Comparison of ENCODE assay signal across 30 cellular contexts in genomic region chr3:149600619-149601018, GRCh38. TPM values are rescaled to one million over a fixed set of nuclear protein-coding genes. Genes with fewer than 3 reads are reported as not detected.
A peak's percentile ranks its signal among the peaks of the same experiment; 100 is the strongest.
DNase-seq lines count a peak whose midpoint lies in the region; ATAC-seq and TF ChIP-seq lines count a peak whose summit lies in the region.
"Had no signal": no experiment of that assay in that cellular context is flagged by ENCODE, and none has a peak within 500 bp of the region (broad histone marks: within the 10 kb centered on the region; RNA-seq: fewer than 3 reads in every experiment).

No MANE protein-coding gene starts in this region.

- CTCF ChIA-PET in Calu3 (lab: Charles Lee): interaction anchor here (0.6 to 2.0 kb wide), 6 partner anchors 10 to 58 kb away, joined by 4 to 7 read pairs (median 4); partner anchors contain the start of gene WWTR1

- H3K4me3 Mint-ChIP-seq in Calu3 (ENCODE audit: low read depth, unreplicated experiment): peak overlapping the region; percentile 27
- peak overlapping the region in 2 of 5 experiments; percentile 27 to 42 for H3K4me3 Mint-ChIP-seq in brain
- H3K4me3 Mint-ChIP-seq: activated CD4-positive, alpha-beta T cell treated with anti-CD3 and anti-CD28 coated beads, Interleukin-2, amount 10 ng/mL, durations not matched to agents 7 days and 5 days; CD4-positive, alpha-beta T cell; naive thymus-derived CD8-positive, alpha-beta T cell had no signal

- H3K4me1 ChIP-seq in osteoblast (ENCODE audit: insufficient read depth, low read length): peaks cover 69% of the 10 kb centered on the region

- intact Hi-C loops in Calu3 (cut with micrococcal nuclease; ENCODE audit: unreplicated experiment): loop anchor here (1.0 to 5.0 kb wide), 2 partner anchors 9 to 33 kb away; no protein-coding TSS in a partner anchor

- no peak overlapping the region for H3K4me3 ChIP-seq in osteoblast (ENCODE audit: insufficient read depth, low read length)
- H3K4me3 ChIP-seq: coronary artery, heart left ventricle, K562, PC-9, suprapubic skin had no signal

- peak overlapping the region; percentile 20 for H3K27ac ChIP-seq in osteoblast (ENCODE audit: low read depth, low read length)
- H3K27ac ChIP-seq: PC-9, suprapubic skin had no signal

- H3K36me3 Mint-ChIP-seq in Calu3 (ENCODE audit: insufficient read depth, unreplicated experiment): peaks cover 75% of the 10 kb centered on the region
- peaks cover 5% of the 10 kb centered on the region for H3K36me3 Mint-ChIP-seq in brain
- H3K36me3 Mint-ChIP-seq: activated naive CD4-positive, alpha-beta T cell treated with anti-CD3 and anti-CD28 coated beads, Interleukin-2, amount 50 U/mL, for 72 hours; naive thymus-derived CD8-positive, alpha-beta T cell had no signal

- no peaks in the 10 kb centered on the region for H3K9me3 Mint-ChIP-seq in Calu3 (ENCODE audit: low read depth, unreplicated experiment)
- peaks cover 0 to 6% (median 0%) of the 10 kb centered on the region in 5 experiments for H3K9me3 Mint-ChIP-seq in brain
- H3K9me3 Mint-ChIP-seq: activated CD4-positive, alpha-beta T cell treated with anti-CD3 and anti-CD28 coated beads, Interleukin-2, amount 10 ng/mL, durations not matched to agents 7 days and 5 days; activated naive CD4-positive, alpha-beta T cell treated with anti-CD3 and anti-CD28 coated beads, Interleukin-2, amount 50 U/mL, for 72 hours; CD4-positive, alpha-beta T cell; naive thymus-derived CD8-positive, alpha-beta T cell had no signal

- TF ChIP-seq CTCF in Calu3 (IDR thresholded peaks at IDR 0.05; ENCODE audit: unreplicated experiment) (no peak), brain (conservative IDR thresholded peaks at IDR 0.05) (no peak), osteoblast (IDR thresholded peaks at IDR 0.05; ENCODE audit: extremely low read depth, low read depth, low read length) (no peak)

- H3K27ac Mint-ChIP-seq in Calu3 (ENCODE audit: unreplicated experiment) (peak overlapping the region; percentile 86), brain (peak overlapping the region in 4 of 5 experiments; percentile 5 to 93 (median 61))
- H3K27ac Mint-ChIP-seq: activated CD4-positive, alpha-beta T cell treated with anti-CD3 and anti-CD28 coated beads, Interleukin-2, amount 10 ng/mL, durations not matched to agents 7 days and 5 days; activated naive CD4-positive, alpha-beta T cell treated with anti-CD3 and anti-CD28 coated beads, Interleukin-2, amount 50 U/mL, for 72 hours; CD4-positive, alpha-beta T cell; naive thymus-derived CD8-positive, alpha-beta T cell had no signal

- ATAC-seq in GM21360 (IDR thresholded peaks at IDR 0.05; ENCODE audit: unreplicated experiment): no peak
- ATAC-seq in HG02981 (IDR thresholded peaks at IDR 0.05; ENCODE audit: unreplicated experiment): no peak
- ATAC-seq: activated naive CD4-positive, alpha-beta T cell treated with anti-CD3 and anti-CD28 coated beads, Interleukin-2, amount 50 U/mL, for 72 hours; esophagus mucosa; heart left ventricle; K562; left ventricle myocardium superior; naive thymus-derived CD8-positive, alpha-beta T cell had no signal

- H4K20me1 ChIP-seq in osteoblast (ENCODE audit: insufficient read depth, low read length): peaks cover 16% of the 10 kb centered on the region

- TF ChIP-seq POLR2A in erythroblast (IDR thresholded peaks at IDR 0.05; ENCODE audit: low read length): no peak

- H3K79me2 ChIP-seq in osteoblast (ENCODE audit: insufficient read depth, low read length): peaks cover 89% of the 10 kb centered on the region

- no peaks in the 10 kb centered on the region for H3K27me3 Mint-ChIP-seq in Calu3 (ENCODE audit: unreplicated experiment)
- peaks cover 6% of the 10 kb centered on the region for H3K27me3 Mint-ChIP-seq in brain
- H3K27me3 Mint-ChIP-seq: CD4-positive, alpha-beta T cell had no signal

- no peak overlapping the region for H2AFZ ChIP-seq in osteoblast (ENCODE audit: low read length)
- H2AFZ ChIP-seq: PC-9 had no signal

- peaks cover 16% of the 10 kb centered on the region for H3K36me3 ChIP-seq in osteoblast (ENCODE audit: insufficient read depth, low read length)
- H3K36me3 ChIP-seq: heart left ventricle, suprapubic skin had no signal

- no peaks in the 10 kb centered on the region for H3K9me3 ChIP-seq in osteoblast (ENCODE audit: low read depth, low read length)
- H3K9me3 ChIP-seq: heart left ventricle, suprapubic skin had no signal

- no peak for DNase-seq in Calu3
- peak; percentile 89 for DNase-seq in NCI-H446 treated with DMSO at 0.1 percent for 48 hours (lab: John Stamatoyannopoulos, UW)
- no peak for DNase-seq in osteoblast (ENCODE audit: insufficient read length, low spot score, missing footprints)
- DNase-seq in SHP77 (lab: John Stamatoyannopoulos, UW): no peak
- no peak for DNase-seq in erythroblast (lab: John Stamatoyannopoulos, UW)
- DNase-seq: activated CD4-positive, alpha-beta T cell treated with anti-CD3 and anti-CD28 coated beads, Interleukin-2, amount 10 ng/mL, durations not matched to agents 7 days and 5 days; amygdala; CD4-positive, alpha-beta T cell; foreskin fibroblast; H7; heart left ventricle; left ventricle myocardium superior; midbrain; naive thymus-derived CD8-positive, alpha-beta T cell; NCI-H1092; NCI-H1694 treated with DMSO at 0.1 percent for 48 hours; NCI-H510A treated with DMSO at 0.1 percent for 48 hours; NK-92 treated with Interleukin-12 subunit alpha and Interleukin-12 subunit beta, amount 100 ng/mL, for 24 hours; PC-9; SHP77 treated with DMSO at 0.1 percent for 48 hours; stimulated activated naive CD4-positive, alpha-beta T cell; T1000 had no signal

- peaks cover 76% of the 10 kb centered on the region for H3K4me1 Mint-ChIP-seq in Calu3 (ENCODE audit: low read depth, unreplicated experiment)
- peaks cover 69% of the 10 kb centered on the region for H3K4me1 Mint-ChIP-seq in brain
- H3K4me1 Mint-ChIP-seq: activated CD4-positive, alpha-beta T cell treated with anti-CD3 and anti-CD28 coated beads, Interleukin-2, amount 10 ng/mL, durations not matched to agents 7 days and 5 days; naive thymus-derived CD8-positive, alpha-beta T cell had no signal

- peak overlapping the region; percentile 1 for H3K4me2 ChIP-seq in osteoblast (ENCODE audit: insufficient read depth, low read length)
- H3K4me2 ChIP-seq: PC-9 had no signal

- no TSS peak for BruUV-seq in Calu3 (replicated peaks; lab: Mats Ljungman, UMichigan)

- no peaks in the 10 kb centered on the region for H3K27me3 ChIP-seq in osteoblast (ENCODE audit: insufficient read depth, low read length)
- H3K27me3 ChIP-seq: suprapubic skin had no signal

RNA-seq across cellular contexts. Expression of gene WWTR1, which starts 57.2 kb away (rescaled TPM):
- 202 and 269 TPM in 2 replicates for total RNA-seq in Calu3 (2022)
- polyA plus RNA-seq in brain (ENCODE audit: insufficient read depth, low read depth, low replicate concordance): 7.4 TPM
- total RNA-seq in osteoblast: 79.3 and 84.7 TPM in 2 replicates
